Comparison of ENCODE assay signal across 14 cellular contexts in the genomic region with DNA sequence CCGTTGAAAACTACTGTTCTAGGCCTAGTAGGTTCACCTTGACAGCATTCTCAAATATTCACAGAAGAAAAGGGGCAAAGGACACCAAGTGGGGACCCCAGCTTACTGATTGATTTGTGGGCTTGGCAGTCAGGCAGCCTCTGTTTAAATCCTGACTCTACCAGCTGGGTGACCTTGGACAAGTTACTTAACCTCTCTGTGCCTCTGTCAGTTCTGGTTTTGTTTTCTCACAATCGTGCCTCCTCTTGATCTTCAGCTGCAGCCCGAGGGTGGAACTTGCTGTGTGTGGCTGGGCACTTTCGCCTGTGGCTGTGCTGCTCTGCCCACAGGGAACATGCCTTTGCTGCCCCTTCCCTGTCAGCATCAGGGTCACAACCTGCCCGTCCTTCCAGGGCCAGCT. TPM values are rescaled to one million over a fixed set of nuclear protein-coding genes. Genes with fewer than 3 reads are reported as not detected.
DNase-seq lines count a peak whose midpoint lies in the region; ATAC-seq and TF ChIP-seq lines count a peak whose summit lies in the region.
"Had no signal": no experiment of that assay in that cellular context is flagged by ENCODE, and none has a peak within 500 bp of the region (broad histone marks: within the 10 kb centered on the region; RNA-seq: fewer than 3 reads in every experiment).

No MANE protein-coding gene starts in this region.

- intact Hi-C loops in activated CD4-positive, alpha-beta T cell treated with anti-CD3 and anti-CD28 coated beads, Interleukin-2, amount 10 ng/mL, durations not matched to agents 24 days and 14 days (cut with micrococcal nuclease): no loop called here
- intact Hi-C loops in activated T-helper 1 cell treated with anti-CD3 and anti-CD28 coated beads, Interleukin-12 subunit alpha, Interleukin-12 subunit beta, Interleukin-2, Interleukin-4 antibody, amounts not matched to agents 30 ng/mL and 10 ng/mL and 1 ng/mL, durations not matched to agents 14 hours and 24 hours and 36 hours (cut with micrococcal nuclease): loop anchor here (1.0 kb wide), 2 partner anchors 18 to 22 kb away; partner anchors contain the start of gene RAP1GAP2

- 66% methylated on average over 2 of the region's 5 CpGs; no CpG with 5 or more reads in 1 of the 2 donors for WGBS in gastroesophageal sphincter (ENCODE audit: low coverage in 1 of 2), 2 donors

- no peak for TF ChIP-seq CTCF in gastroesophageal sphincter (IDR thresholded peaks at IDR 0.05)

- peak overlapping the region; percentile 53 for H3K27ac Mint-ChIP-seq in activated CD4-positive, alpha-beta T cell treated with anti-CD3 and anti-CD28 coated beads, Interleukin-2, amount 10 ng/mL, durations not matched to agents 24 days and 14 days
- no peak overlapping the region for H3K27ac Mint-ChIP-seq in activated T-helper 1 cell treated with anti-CD3 and anti-CD28 coated beads, Interleukin-12 subunit alpha, Interleukin-12 subunit beta, Interleukin-2, Interleukin-4 antibody, amounts not matched to agents 30 ng/mL and 10 ng/mL and 1 ng/mL, durations not matched to agents 14 hours and 24 hours and 36 hours
- peak overlapping the region; percentile 32 for H3K27ac Mint-ChIP-seq in stimulated activated memory B cell treated with anti-CD40 and anti-IgM and Interleukin-4, amounts not matched to agents 10 μg/mL and 1 μg/mL and 100 μg/mL, for 72 hours

- no peaks in the 10 kb centered on the region for H3K36me3 ChIP-seq in gastroesophageal sphincter
- H3K36me3 ChIP-seq: sigmoid colon had no signal

- DNase-seq in activated CD4-positive, alpha-beta T cell treated with anti-CD3 and anti-CD28 coated beads, Interleukin-2, amount 10 ng/mL, durations not matched to agents 24 days and 14 days: no peak
- no peak for DNase-seq in activated CD4-positive, alpha-beta T cell treated with anti-CD3 and anti-CD28 coated beads for 4 hours
- no peak for DNase-seq in activated T-helper 1 cell treated with anti-CD3 and anti-CD28 coated beads, Interleukin-12 subunit alpha, Interleukin-12 subunit beta, Interleukin-2, Interleukin-4 antibody, amounts not matched to agents 30 ng/mL and 10 ng/mL and 1 ng/mL, durations not matched to agents 14 hours and 24 hours and 36 hours (ENCODE audit: low spot score)
- DNase-seq in stimulated activated CD4-positive, alpha-beta T cell treated with anti-CD3 and anti-CD28 coated beads, Interleukin-2, amount 100 ng/mL, for 24 hours: no peak
- no peak for DNase-seq in HCEC 1CT
- DNase-seq: ACHN, cerebellar nuclear complex, mesendoderm, NCI-H187 treated with DMSO at 0.1 percent for 48 hours, SIG-M5, sigmoid colon had no signal

- H3K27ac ChIP-seq in gastroesophageal sphincter: no peak overlapping the region
- H3K27ac ChIP-seq: sigmoid colon had no signal

- H3K36me3 Mint-ChIP-seq in activated CD4-positive, alpha-beta T cell treated with anti-CD3 and anti-CD28 coated beads, Interleukin-2, amount 10 ng/mL, durations not matched to agents 24 days and 14 days (ENCODE audit: low read depth): peaks cover 3% of the 10 kb centered on the region
- no peaks in the 10 kb centered on the region for H3K36me3 Mint-ChIP-seq in activated T-helper 1 cell treated with anti-CD3 and anti-CD28 coated beads, Interleukin-12 subunit alpha, Interleukin-12 subunit beta, Interleukin-2, Interleukin-4 antibody, amounts not matched to agents 30 ng/mL and 10 ng/mL and 1 ng/mL, durations not matched to agents 14 hours and 24 hours and 36 hours (ENCODE audit: low read depth)
- no peaks in the 10 kb centered on the region for H3K36me3 Mint-ChIP-seq in stimulated activated memory B cell treated with anti-CD40 and anti-IgM and Interleukin-4, amounts not matched to agents 10 μg/mL and 1 μg/mL and 100 μg/mL, for 72 hours

- no peaks in the 10 kb centered on the region for H3K9me3 ChIP-seq in gastroesophageal sphincter
- H3K9me3 ChIP-seq: sigmoid colon had no signal

- peak overlapping the region; percentile 55 for H3K4me3 Mint-ChIP-seq in activated CD4-positive, alpha-beta T cell treated with anti-CD3 and anti-CD28 coated beads, Interleukin-2, amount 10 ng/mL, durations not matched to agents 24 days and 14 days
- peak overlapping the region; percentile 37 for H3K4me3 Mint-ChIP-seq in activated T-helper 1 cell treated with anti-CD3 and anti-CD28 coated beads, Interleukin-12 subunit alpha, Interleukin-12 subunit beta, Interleukin-2, Interleukin-4 antibody, amounts not matched to agents 30 ng/mL and 10 ng/mL and 1 ng/mL, durations not matched to agents 14 hours and 24 hours and 36 hours
- H3K4me3 Mint-ChIP-seq in stimulated activated memory B cell treated with anti-CD40 and anti-IgM and Interleukin-4, amounts not matched to agents 10 μg/mL and 1 μg/mL and 100 μg/mL, for 72 hours: peak overlapping the region; percentile 63

- H3K4me3 ChIP-seq in gastroesophageal sphincter: peak overlapping the region in 1 of 2 donors; percentile 23

- H3K27me3 Mint-ChIP-seq in activated CD4-positive, alpha-beta T cell treated with anti-CD3 and anti-CD28 coated beads, Interleukin-2, amount 10 ng/mL, durations not matched to agents 24 days and 14 days: peaks cover 22% of the 10 kb centered on the region
- H3K27me3 Mint-ChIP-seq in activated T-helper 1 cell treated with anti-CD3 and anti-CD28 coated beads, Interleukin-12 subunit alpha, Interleukin-12 subunit beta, Interleukin-2, Interleukin-4 antibody, amounts not matched to agents 30 ng/mL and 10 ng/mL and 1 ng/mL, durations not matched to agents 14 hours and 24 hours and 36 hours (ENCODE audit: insufficient read depth): peaks cover 29% of the 10 kb centered on the region
- no peaks in the 10 kb centered on the region for H3K27me3 Mint-ChIP-seq in stimulated activated memory B cell treated with anti-CD40 and anti-IgM and Interleukin-4, amounts not matched to agents 10 μg/mL and 1 μg/mL and 100 μg/mL, for 72 hours

- no peaks in the 10 kb centered on the region for H3K9me3 Mint-ChIP-seq in activated CD4-positive, alpha-beta T cell treated with anti-CD3 and anti-CD28 coated beads, Interleukin-2, amount 10 ng/mL, durations not matched to agents 24 days and 14 days
- no peaks in the 10 kb centered on the region for H3K9me3 Mint-ChIP-seq in activated T-helper 1 cell treated with anti-CD3 and anti-CD28 coated beads, Interleukin-12 subunit alpha, Interleukin-12 subunit beta, Interleukin-2, Interleukin-4 antibody, amounts not matched to agents 30 ng/mL and 10 ng/mL and 1 ng/mL, durations not matched to agents 14 hours and 24 hours and 36 hours
- H3K9me3 Mint-ChIP-seq in stimulated activated memory B cell treated with anti-CD40 and anti-IgM and Interleukin-4, amounts not matched to agents 10 μg/mL and 1 μg/mL and 100 μg/mL, for 72 hours: no peaks in the 10 kb centered on the region

- H3K27me3 ChIP-seq in gastroesophageal sphincter: peaks cover 26% of the 10 kb centered on the region
- H3K27me3 ChIP-seq: sigmoid colon had no signal

- no peak for TF ChIP-seq EP300 in gastroesophageal sphincter (IDR thresholded peaks at IDR 0.05)

- ATAC-seq in HG03196 (IDR thresholded peaks at IDR 0.05; ENCODE audit: unreplicated experiment): peak; percentile 20
- peak; percentile 15 for ATAC-seq in stimulated activated memory B cell treated with anti-CD40 and anti-IgM and Interleukin-4, amounts not matched to agents 10 μg/mL and 1 μg/mL and 100 μg/mL, for 72 hours
- ATAC-seq in gastroesophageal sphincter: no peak

- H3K4me1 Mint-ChIP-seq in activated CD4-positive, alpha-beta T cell treated with anti-CD3 and anti-CD28 coated beads, Interleukin-2, amount 10 ng/mL, durations not matched to agents 24 days and 14 days: peaks cover 26% of the 10 kb centered on the region
- H3K4me1 Mint-ChIP-seq in activated T-helper 1 cell treated with anti-CD3 and anti-CD28 coated beads, Interleukin-12 subunit alpha, Interleukin-12 subunit beta, Interleukin-2, Interleukin-4 antibody, amounts not matched to agents 30 ng/mL and 10 ng/mL and 1 ng/mL, durations not matched to agents 14 hours and 24 hours and 36 hours (ENCODE audit: low read depth): peaks cover 23% of the 10 kb centered on the region
- H3K4me1 Mint-ChIP-seq in stimulated activated memory B cell treated with anti-CD40 and anti-IgM and Interleukin-4, amounts not matched to agents 10 μg/mL and 1 μg/mL and 100 μg/mL, for 72 hours: peaks cover 38% of the 10 kb centered on the region

- H3K4me1 ChIP-seq in gastroesophageal sphincter: no peaks in the 10 kb centered on the region
- H3K4me1 ChIP-seq: sigmoid colon had no signal

- TF ChIP-seq POLR2A in gastroesophageal sphincter (IDR thresholded peaks at IDR 0.05): no peak

RNA-seq across cellular contexts. Expression of gene RAP1GAP2, which starts 17.8 kb away (rescaled TPM):
- 0.79 and 1.5 TPM in 2 replicates for total RNA-seq in activated CD4-positive, alpha-beta T cell treated with anti-CD3 and anti-CD28 coated beads, Interleukin-2, amount 10 ng/mL, durations not matched to agents 24 days and 14 days
- total RNA-seq in activated T-helper 1 cell treated with anti-CD3 and anti-CD28 coated beads, Interleukin-12 subunit alpha, Interleukin-12 subunit beta, Interleukin-2, Interleukin-4 antibody, amounts not matched to agents 30 ng/mL and 10 ng/mL and 1 ng/mL, durations not matched to agents 14 hours and 24 hours and 36 hours: 0.20 and 0.34 TPM in 2 replicates
- 10 to 100 TPM in 2 of 4 donors, 1 to 10 TPM in 2; 8.8 to 19.5 (median 11.3) TPM for total RNA-seq in gastroesophageal sphincter
